In genomic region chr2:99421469-99421868, GRCh38 we compare ENCODE assay signal across 18 cellular contexts.
DNase-seq lines count a peak whose midpoint lies in the region; ATAC-seq and TF ChIP-seq lines count a peak whose summit lies in the region.
"Had no signal": no experiment of that assay in that cellular context is flagged by ENCODE, and none has a peak within 500 bp of the region (broad histone marks: within the 10 kb centered on the region; RNA-seq: fewer than 3 reads in every experiment).

No MANE protein-coding gene starts in this region.

- in situ Hi-C loops in astrocyte of the spinal cord (cut with HindIII; ENCODE audit: low sequenced_read_pairs) = no loop called here

- peaks cover 0 to 100% (median 92%) of the 10 kb centered on the region in 9 donors for H3K36me3 ChIP-seq in heart left ventricle

- intact Hi-C loops in Right ventricle myocardium superior (cut with DNase I) = no loop called here
- intact Hi-C loops in right cardiac atrium (cut with DNase I) = no loop called here
- intact Hi-C loops in heart left ventricle (cut with DNase I) = loop anchor here in 1 of 10 donors (10.0 kb wide), 1 partner anchor 47 kb away; no protein-coding TSS in a partner anchor

- ATAC-seq in Right ventricle myocardium superior (ENCODE audit: poor library complexity) (peak; percentile 66), right cardiac atrium (no peak), heart left ventricle (peak; percentile 28 to 70 (median 64))
- ATAC-seq: esophagus mucosa; natural killer cell treated with Interleukin-12 subunit alpha and Interleukin-12 subunit beta and Interleukin-15 and Interleukin-18, amount 100 ng/mL, for 72 hours had no signal

- WGBS in right cardiac atrium = 68% methylated on average over 5 of the region's 5 CpGs
- WGBS in heart left ventricle, 4 donors = 59 to 76% (median 69%) methylated on average over 5 of the region's 5 CpGs

- no peaks in the 10 kb centered on the region for H3K27me3 ChIP-seq in right cardiac atrium (ENCODE audit: control insufficient read depth, insufficient read depth)
- H3K27me3 ChIP-seq in heart left ventricle = no peaks in the 10 kb centered on the region
- H3K27me3 ChIP-seq: MG63 had no signal

- DNase-seq in Right ventricle myocardium superior = no peak
- no peak for DNase-seq in right cardiac atrium
- DNase-seq in astrocyte of the spinal cord (ENCODE audit: low read depth, low spot score) = peak; percentile 31
- DNase-seq in heart left ventricle = no peak
- no peak for DNase-seq in cerebellar nuclear complex (lab: John Stamatoyannopoulos, UW)
- DNase-seq in NCI-H2171 treated with DMSO at 0.1 percent for 48 hours (lab: John Stamatoyannopoulos, UW) = no peak
- no peak for DNase-seq in NCI-H1417 (lab: John Stamatoyannopoulos, UW)
- DNase-seq in GM10266 (ENCODE audit: extremely low spot score) = no peak
- DNase-seq: effector CD4-positive, alpha-beta T cell; GOT3; MG63; NCI-H2029; NCI-H446 treated with DMSO at 0.1 percent for 48 hours; stimulated activated CD4-positive, alpha-beta T cell treated with anti-CD3 and anti-CD28 coated beads, Interleukin-2, amount 100 ng/mL, for 48 hours had no signal

- H3K4me3 ChIP-seq in right cardiac atrium (ENCODE audit: low read length) (no peak overlapping the region), astrocyte of the spinal cord (ENCODE audit: low read depth, low read length) (no peak overlapping the region), heart left ventricle (no peak overlapping the region)
- H3K4me3 ChIP-seq: MG63, skin epidermis had no signal

- TF ChIP-seq POLR2A in heart left ventricle (IDR thresholded peaks at IDR 0.05) = no peak

- H3K27ac ChIP-seq in right cardiac atrium (ENCODE audit: low read length) (no peak overlapping the region), heart left ventricle (peak overlapping the region in 6 of 12 donors; percentile 11 to 59 (median 20))
- H3K27ac ChIP-seq: C4-2B, skin epidermis had no signal

- no peaks in the 10 kb centered on the region for H3K9me3 ChIP-seq in right cardiac atrium (ENCODE audit: control insufficient read depth, low read length)
- H3K9me3 ChIP-seq in heart left ventricle = no peaks in the 10 kb centered on the region
- H3K9me3 ChIP-seq: MG63 had no signal

- TF ChIP-seq CTCF in astrocyte of the spinal cord (IDR thresholded peaks at IDR 0.05; ENCODE audit: low read depth, low read length) (no peak), heart left ventricle (IDR thresholded peaks at IDR 0.05) (no peak), GM10266 (IDR thresholded peaks at IDR 0.05; ENCODE audit: control insufficient read depth, insufficient read depth, low read depth, missing control alignments) (no peak)

- H3K4me1 ChIP-seq in right cardiac atrium (ENCODE audit: control insufficient read depth, insufficient read depth, low read length) = no peaks in the 10 kb centered on the region
- peaks cover 0 to 42% (median 12%) of the 10 kb centered on the region in 12 donors for H3K4me1 ChIP-seq in heart left ventricle

Comparison
In these comparisons a context has a peak if more than half of its experiments do, and no peak if none do; other contexts are left out.
1. ATAC-seq: peak in Right ventricle myocardium superior (single experiment) and heart left ventricle (4 of 4); none in right cardiac atrium (0 of 2).